Comparison of ENCODE assay signal across 9 cellular contexts in the genomic region with DNA sequence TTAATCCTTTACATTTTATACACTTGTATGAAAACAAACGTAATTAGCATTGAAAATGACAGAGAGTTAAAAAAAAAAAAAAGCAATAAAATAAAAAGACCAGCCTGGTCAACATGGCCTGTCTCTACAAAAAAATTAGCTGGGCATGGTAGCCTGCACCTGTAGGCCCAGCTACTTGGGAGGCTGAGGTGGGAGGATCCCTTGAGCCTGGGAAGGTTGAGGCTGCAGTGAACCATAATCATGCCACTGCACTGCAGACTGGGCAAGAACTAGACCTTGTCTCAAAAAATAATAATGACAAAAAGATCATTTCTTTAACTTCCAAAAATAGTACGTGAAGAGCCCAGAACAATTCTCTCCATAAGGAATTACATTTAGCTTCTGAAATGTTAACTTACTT. TPM values are rescaled to one million over a fixed set of nuclear protein-coding genes. Genes with fewer than 3 reads are reported as not detected.
DNase-seq lines count a peak whose midpoint lies in the region; ATAC-seq, FAIRE-seq and TF ChIP-seq lines count a peak whose summit lies in the region.
"Had no signal": no experiment of that assay in that cellular context is flagged by ENCODE, and none has a peak within 500 bp of the region (broad histone marks: within the 10 kb centered on the region; RNA-seq: fewer than 3 reads in every experiment).

No MANE protein-coding gene starts in this region.

- peak overlapping the region; percentile 18 for H3K4me3 Mint-ChIP-seq in activated naive CD4-positive, alpha-beta T cell treated with anti-CD3 and anti-CD28 coated beads for 36 hours
- peak overlapping the region; percentile 47 to 90 (median 50) for H3K4me3 Mint-ChIP-seq in T-cell

- no peaks in the 10 kb centered on the region for H3K27me3 Mint-ChIP-seq in activated naive CD4-positive, alpha-beta T cell treated with anti-CD3 and anti-CD28 coated beads for 36 hours (ENCODE audit: low read depth)
- H3K27me3 Mint-ChIP-seq in T-cell, result no peaks in the 10 kb centered on the region

- H3K36me3 ChIP-seq in smooth muscle cell (ENCODE audit: low read depth) (peaks cover 4% of the 10 kb centered on the region), WERI-Rb-1 (peaks cover 42% of the 10 kb centered on the region)

- POLR2A ChIA-PET in T-cell (lab: Charles Lee), result interaction anchor here in 1 of 2 donors (0.7 kb wide), 1 partner anchor 393 kb away, joined by 4 read pairs; no protein-coding TSS in a partner anchor

- peak overlapping the region; percentile 96 for H3K27ac ChIP-seq in smooth muscle cell (ENCODE audit: low read depth)
- no peak overlapping the region for H3K27ac ChIP-seq in WERI-Rb-1

- H3K27ac Mint-ChIP-seq in activated naive CD4-positive, alpha-beta T cell treated with anti-CD3 and anti-CD28 coated beads for 36 hours, result no peak overlapping the region
- no peak overlapping the region for H3K27ac Mint-ChIP-seq in T-cell

- peaks cover 68% of the 10 kb centered on the region for H3K79me2 ChIP-seq in smooth muscle cell (ENCODE audit: low read depth)

- FAIRE-seq in GM12891 (lab: Jason Lieb, UNC), result no peak

- peaks cover 44% of the 10 kb centered on the region for H3K4me1 Mint-ChIP-seq in activated naive CD4-positive, alpha-beta T cell treated with anti-CD3 and anti-CD28 coated beads for 36 hours (ENCODE audit: low read depth)
- peaks cover 50 to 61% (median 58%) of the 10 kb centered on the region in 3 donors for H3K4me1 Mint-ChIP-seq in T-cell

- TF ChIP-seq POLR2A in GM12891 (IDR thresholded peaks at IDR 0.05; ENCODE audit: low read depth, low read length), result no peak

- H3K36me3 Mint-ChIP-seq in activated naive CD4-positive, alpha-beta T cell treated with anti-CD3 and anti-CD28 coated beads for 36 hours (ENCODE audit: low read depth), result peaks cover 28% of the 10 kb centered on the region
- H3K36me3 Mint-ChIP-seq in T-cell, result peaks cover 31% of the 10 kb centered on the region

- peak overlapping the region; percentile 56 for H3K4me3 ChIP-seq in fibroblast of mammary gland (ENCODE audit: control insufficient read depth, low read depth, low read length)
- H3K4me3 ChIP-seq in smooth muscle cell, result peak overlapping the region; percentile 89
- no peak overlapping the region for H3K4me3 ChIP-seq in WERI-Rb-1 (ENCODE audit: low read depth, low read length)

- peak overlapping the region; percentile 94 for H3K4me2 ChIP-seq in smooth muscle cell

- H2AFZ ChIP-seq in smooth muscle cell (ENCODE audit: low read depth), result no peak overlapping the region

- no peaks in the 10 kb centered on the region for H3K9me3 Mint-ChIP-seq in activated naive CD4-positive, alpha-beta T cell treated with anti-CD3 and anti-CD28 coated beads for 36 hours
- no peaks in the 10 kb centered on the region for H3K9me3 Mint-ChIP-seq in T-cell

- no peaks in the 10 kb centered on the region for H3K27me3 ChIP-seq in smooth muscle cell (ENCODE audit: low read depth)
- no peaks in the 10 kb centered on the region for H3K27me3 ChIP-seq in WERI-Rb-1 (ENCODE audit: insufficient read depth, low read depth, severe bottlenecking)

- WGBS in smooth muscle cell (ENCODE audit: low lambda C conversion rate), result 91% methylated on average over 2 of the region's 2 CpGs

- H3K9ac ChIP-seq in smooth muscle cell (ENCODE audit: low read depth), result peak overlapping the region; percentile 98

- DNase-seq in activated naive CD4-positive, alpha-beta T cell treated with anti-CD3 and anti-CD28 coated beads for 36 hours, result no peak
- DNase-seq in activated naive CD4-positive, alpha-beta T cell treated with anti-CD3 and anti-CD28 coated beads, Interleukin-2, amount 50 U/mL, for 16 hours, result no peak
- no peak for DNase-seq in T-cell
- no peak for DNase-seq in fibroblast of mammary gland (ENCODE audit: low read depth)
- no peak for DNase-seq in smooth muscle cell (lab: John Stamatoyannopoulos, UW; ENCODE audit: unreplicated experiment)
- no peak for DNase-seq in GM12891 (ENCODE audit: insufficient read length, low spot score)
- no peak for DNase-seq in WERI-Rb-1
- DNase-seq in G401 (ENCODE audit: low spot score), result no peak
- DNase-seq: NCI-H1436 had no signal

- intact Hi-C loops in activated naive CD4-positive, alpha-beta T cell treated with anti-CD3 and anti-CD28 coated beads for 36 hours (cut with micrococcal nuclease), result no loop called here

- H3K9me3 ChIP-seq in smooth muscle cell (replicated peaks; ENCODE audit: low read depth) (no peaks in the 10 kb centered on the region), WERI-Rb-1 (ENCODE audit: severe bottlenecking) (no peaks in the 10 kb centered on the region)

- CTCF ChIA-PET in activated naive CD4-positive, alpha-beta T cell treated with anti-CD3 and anti-CD28 coated beads for 36 hours (lab: Charles Lee), result interaction anchor here (0.9 kb wide), 1 partner anchor 584 kb away, joined by 3 read pairs; no protein-coding TSS in a partner anchor
- CTCF ChIA-PET in T-cell (lab: Charles Lee), result interaction anchor here in 1 of 2 donors (1.4 kb wide), 1 partner anchor 43 kb away, joined by 7 read pairs; no protein-coding TSS in a partner anchor

- TF ChIP-seq CTCF in fibroblast of mammary gland (conservative IDR thresholded peaks at IDR 0.05; ENCODE audit: control insufficient read depth, insufficient read depth, low read depth, low read length), result no peak
- no peak for TF ChIP-seq CTCF in smooth muscle cell (IDR thresholded peaks at IDR 0.05; ENCODE audit: borderline replicate concordance, insufficient read depth, poor library complexity, severe bottlenecking)
- no peak for TF ChIP-seq CTCF in WERI-Rb-1 (IDR thresholded peaks at IDR 0.05; ENCODE audit: low read depth, low read length)

- H3K4me1 ChIP-seq in smooth muscle cell (ENCODE audit: low read depth), result peaks cover 22% of the 10 kb centered on the region

- no peak for ATAC-seq in T-cell (replicated peaks in 1 of 4)

- in situ Hi-C loops in G401 (cut with HindIII; ENCODE audit: low sequenced_read_pairs), result no loop called here

- peaks cover 58% of the 10 kb centered on the region for H4K20me1 ChIP-seq in smooth muscle cell (ENCODE audit: low read depth)

- peaks cover 6% of the 10 kb centered on the region for H3F3A ChIP-seq in smooth muscle cell (ENCODE audit: low read depth)

TF ChIP-seq in GM12891, 5 proteins besides CTCF, POLR2A, EP300 and RAD21:
- no peak for TF ChIP-seq SPI1 (IDR thresholded peaks at IDR 0.05; ENCODE audit: low read depth, low read length)
- TF ChIP-seq TAF1 (IDR thresholded peaks at IDR 0.05; ENCODE audit: low read depth, low read length), result no peak
- no peak for TF ChIP-seq POU2F2 (IDR thresholded peaks at IDR 0.05; ENCODE audit: low read depth, low read length)
- no peak for TF ChIP-seq PAX5 (IDR thresholded peaks at IDR 0.05; ENCODE audit: insufficient read depth, low read length, severe bottlenecking)
- TF ChIP-seq POLR2AphosphoS5 (IDR thresholded peaks at IDR 0.05; ENCODE audit: low read depth, low read length), result no peak

RNA-seq across cellular contexts. Expression of gene SSR3, which starts 1.9 kb away (rescaled TPM):
- 100 to 1,000 TPM; 128 to 138 TPM for total RNA-seq in activated naive CD4-positive, alpha-beta T cell treated with anti-CD3 and anti-CD28 coated beads for 36 hours
- 100 to 1,000 TPM in 1 of 5 donors, 10 to 100 TPM in 4; 68.0 to 112 (median 92.0) TPM for total RNA-seq in T-cell
- 325 and 386 TPM in 2 replicates for total RNA-seq in smooth muscle cell
- 337 and 370 TPM in 2 replicates for polyA plus RNA-seq in smooth muscle cell
- 139 TPM for polyA plus RNA-seq in GM12891 (2012; ENCODE audit: low read depth, missing spikeins)
- total RNA-seq in G401 (2014; rRNA removed; shearing (Covaris generic)), result 135 and 144 TPM in 2 replicates
